15 cellular contexts compared by ENCODE assay signal in the genomic region with DNA sequence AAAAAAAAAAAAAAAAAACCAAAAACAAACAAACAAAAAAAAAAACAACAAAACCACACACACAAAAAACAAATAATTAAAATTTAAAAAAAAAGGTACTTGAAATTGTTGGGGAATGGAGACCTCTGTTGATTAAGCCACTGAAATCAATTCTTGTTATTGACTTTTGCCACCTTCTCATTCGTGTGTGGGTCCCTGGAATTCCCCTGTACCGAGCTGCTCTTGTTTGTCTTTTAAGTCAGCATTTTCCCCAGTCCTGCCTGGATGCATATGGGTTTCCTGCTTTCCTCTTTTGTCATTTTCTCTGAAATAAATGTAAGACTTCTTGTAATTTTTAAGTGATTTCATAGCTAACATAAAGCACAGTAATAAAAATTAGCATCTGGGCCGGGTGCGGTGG. TPM values are rescaled to one million over a fixed set of nuclear protein-coding genes. Genes with fewer than 3 reads are reported as not detected.
DNase-seq lines count a peak whose midpoint lies in the region; ATAC-seq, FAIRE-seq and TF ChIP-seq lines count a peak whose summit lies in the region.
"Had no signal": no experiment of that assay in that cellular context is flagged by ENCODE, and none has a peak within 500 bp of the region (broad histone marks: within the 10 kb centered on the region; RNA-seq: fewer than 3 reads in every experiment).

No MANE protein-coding gene starts in this region.

- H3K9me3 ChIP-seq in GM12878 (replicated peaks; ENCODE audit: control insufficient read depth, insufficient read depth, low read length) (no peaks in the 10 kb centered on the region), smooth muscle cell (replicated peaks; ENCODE audit: low read depth) (no peaks in the 10 kb centered on the region), trophoblast cell (ENCODE audit: insufficient read depth, low read depth, low read length) (no peaks in the 10 kb centered on the region), A673 (ENCODE audit: low read depth, low read length, poor library complexity, severe bottlenecking) (no peaks in the 10 kb centered on the region)
- H3K9me3 ChIP-seq: A549, thyroid gland had no signal

- H3K79me1 ChIP-seq in trophoblast cell (ENCODE audit: low read length): no peaks in the 10 kb centered on the region

- H3K4me2 ChIP-seq in KMS-11 (peak overlapping the region; percentile 65; the same call in 1 of the 2 replicates), GM12878 (ENCODE audit: control insufficient read depth, insufficient read depth) (no peak overlapping the region; the same call in 1 of the 2 replicates), smooth muscle cell (no peak overlapping the region), trophoblast cell (ENCODE audit: low read length) (no peak overlapping the region)
- H3K4me2 ChIP-seq: A549 had no signal

- H3K4ac ChIP-seq in trophoblast cell (ENCODE audit: low read depth, low read length): no peak overlapping the region

- no peak for TF ChIP-seq CTCF in KMS-11 (conservative IDR thresholded peaks at IDR 0.05; ENCODE audit: low read depth, low read length)
- TF ChIP-seq CTCF in GM12878 (IDR thresholded peaks at IDR 0.05 in 2 of 3, conservative IDR thresholded peaks at IDR 0.05 in 1 of 3; ENCODE audit: control insufficient read depth in 2 of 3, extremely low read depth in 1 of 3, insufficient read depth in 1 of 3, low read depth in 3 of 3, low read length in 3 of 3): no peak
- no peak for TF ChIP-seq CTCF in smooth muscle cell (IDR thresholded peaks at IDR 0.05; ENCODE audit: borderline replicate concordance, insufficient read depth, poor library complexity, severe bottlenecking)
- TF ChIP-seq CTCF in A673 (conservative IDR thresholded peaks at IDR 0.05; ENCODE audit: low read depth, low read length): no peak

- no peak overlapping the region for H4K91ac ChIP-seq in trophoblast cell (ENCODE audit: low read depth, low read length)

- H3K4me1 ChIP-seq in KMS-11 (ENCODE audit: low read depth, poor library complexity, severe bottlenecking): peaks cover 81% of the 10 kb centered on the region
- H3K4me1 ChIP-seq in GM12878 (ENCODE audit: control insufficient read depth, insufficient read depth, low read length): no peaks in the 10 kb centered on the region
- H3K4me1 ChIP-seq in smooth muscle cell (ENCODE audit: low read depth): no peaks in the 10 kb centered on the region
- no peaks in the 10 kb centered on the region for H3K4me1 ChIP-seq in trophoblast cell (ENCODE audit: control insufficient read depth in 1 of 2, insufficient read depth in 2 of 2, low read length in 2 of 2)
- peaks cover 3% of the 10 kb centered on the region for H3K4me1 ChIP-seq in A673 (ENCODE audit: insufficient read depth, low read length, poor library complexity, severe bottlenecking)

- H3K9ac ChIP-seq in KMS-11: no peak overlapping the region; the same call in 1 of the 2 replicates
- H3K9ac ChIP-seq in GM12878 (ENCODE audit: control insufficient read depth, insufficient read depth, low read length): no peak overlapping the region
- no peak overlapping the region for H3K9ac ChIP-seq in smooth muscle cell (ENCODE audit: low read depth)
- H3K9ac ChIP-seq in trophoblast cell (ENCODE audit: low read length): no peak overlapping the region

- CTCF ChIA-PET in activated CD8-positive, alpha-beta memory T cell treated with anti-CD3 and anti-CD28 coated beads, Interleukin-2, amount 10 ng/mL, durations not matched to agents 7 days and 5 days (lab: Charles Lee): interaction anchor here (0.7 to 1.8 kb wide), 10 partner anchors 9 to 321 kb away, joined by 3 to 16 read pairs (median 4); a partner anchor contains a TSS
- CTCF ChIA-PET in GM12878 (lab: Yijun Ruan, JAX) (interaction anchor here (0.6 to 2.5 kb wide), 26 partner anchors 10 to 949 kb away, joined by 3 to 31 read pairs (median 4); a partner anchor contains a TSS), A673 (lab: Charles Lee) (interaction anchor here (0.6 kb wide), 1 partner anchor 97 kb away, joined by 8 read pairs; no protein-coding TSS in a partner anchor)

- TF ChIP-seq RAD21 in GM12878 (IDR thresholded peaks at IDR 0.05; ENCODE audit: insufficient read depth, low read depth, low read length): no peak

- TF ChIP-seq POLR2A in GM12878 (IDR thresholded peaks at IDR 0.05; ENCODE audit: low read depth, low read length): no peak

- H3K79me2 ChIP-seq in KMS-11 (ENCODE audit: insufficient read depth, low read depth): peaks cover 97% of the 10 kb centered on the region
- peaks cover 59% of the 10 kb centered on the region for H3K79me2 ChIP-seq in GM12878 (ENCODE audit: control insufficient read depth, insufficient read depth, low read length)
- H3K79me2 ChIP-seq in smooth muscle cell (ENCODE audit: low read depth): peaks cover 96% of the 10 kb centered on the region
- H3K79me2 ChIP-seq in trophoblast cell (ENCODE audit: control insufficient read depth, insufficient read depth, low read length, poor library complexity): peaks cover 6% of the 10 kb centered on the region

- H2AFZ ChIP-seq in KMS-11 (ENCODE audit: low read depth) (no peak overlapping the region), GM12878 (ENCODE audit: control insufficient read depth, low read depth, low read length) (no peak overlapping the region), smooth muscle cell (ENCODE audit: low read depth) (no peak overlapping the region), trophoblast cell (ENCODE audit: insufficient read depth, low read length, poor library complexity) (no peak overlapping the region)

- H2BK120ac ChIP-seq in trophoblast cell (ENCODE audit: insufficient read depth, low read length, poor library complexity): no peak overlapping the region

- peak overlapping the region; percentile 61 for H3K27ac Mint-ChIP-seq in activated CD8-positive, alpha-beta memory T cell treated with anti-CD3 and anti-CD28 coated beads, Interleukin-2, amount 10 ng/mL, durations not matched to agents 7 days and 5 days

- BruUV-seq in GM12878 (replicated peaks; lab: Mats Ljungman, UMichigan): no TSS peak
- no TSS peak for BruUV-seq in A673 (replicated peaks; lab: Mats Ljungman, UMichigan)

- RAD21 ChIA-PET in GM12878 (lab: Charles Lee; ENCODE audit: unreplicated experiment): interaction anchor here (0.8 to 2.0 kb wide), 14 partner anchors 30 to 947 kb away, joined by 3 to 25 read pairs (median 6); a partner anchor contains a TSS

- peaks cover 4% of the 10 kb centered on the region for H3F3A ChIP-seq in smooth muscle cell (ENCODE audit: low read depth)

- H2BK12ac ChIP-seq in trophoblast cell (ENCODE audit: low read length): no peak overlapping the region

- no peaks in the 10 kb centered on the region for H3K27me3 Mint-ChIP-seq in activated CD8-positive, alpha-beta memory T cell treated with anti-CD3 and anti-CD28 coated beads, Interleukin-2, amount 10 ng/mL, durations not matched to agents 7 days and 5 days

- no peak for FAIRE-seq in GM12878 (lab: Jason Lieb, UNC)
- FAIRE-seq: A549 had no signal

- ATAC-seq in activated CD8-positive, alpha-beta memory T cell treated with anti-CD3 and anti-CD28 coated beads, Interleukin-2, amount 10 ng/mL, durations not matched to agents 7 days and 5 days: no peak
- ATAC-seq in GM12878: peak; percentile 57; the same call in 2 of the 3 replicates
- ATAC-seq in GM19324 (IDR thresholded peaks at IDR 0.05; ENCODE audit: low FRiP score, unreplicated experiment): no peak
- ATAC-seq: HCT116, SK-N-SH treated with all-trans-retinoic acid at 6 μM for 48 hours had no signal

- no peak for TF ChIP-seq EP300 in GM12878 (IDR thresholded peaks at IDR 0.05; ENCODE audit: borderline replicate concordance in 1 of 2, control insufficient read depth in 1 of 2, low read depth in 2 of 2, low read length in 2 of 2)

- no peak for DNase-seq in activated CD8-positive, alpha-beta memory T cell treated with anti-CD3 and anti-CD28 coated beads, Interleukin-2, amount 10 ng/mL, durations not matched to agents 7 days and 5 days
- no peak for DNase-seq in activated CD8-positive, alpha-beta memory T cell treated with anti-CD3 and anti-CD28 coated beads, Interleukin-2, amount 50 U/mL, for 4 hours
- peak; percentile 7 for DNase-seq in GM12878 (ENCODE audit: low read depth, low spot score)
- DNase-seq in smooth muscle cell (lab: John Stamatoyannopoulos, UW; ENCODE audit: unreplicated experiment): no peak
- no peak for DNase-seq in trophoblast cell
- no peak for DNase-seq in A673 (ENCODE audit: low spot score)
- DNase-seq: activated gamma-delta T cell, hippocampal formation, thyroid gland had no signal

- WGBS in GM12878 (ENCODE audit: insufficient coverage, insufficient replicate concordance, low lambda C conversion rate, missing lambda C conversion rate): 32% methylated on average over 4 of the region's 4 CpGs
- 95% methylated on average over 4 of the region's 4 CpGs for WGBS in smooth muscle cell (ENCODE audit: low lambda C conversion rate)
- no CpG with 5 or more reads among the region's 4 CpGs for WGBS in trophoblast cell (ENCODE audit: extremely low coverage, insufficient coverage, insufficient read length)

- H4K12ac ChIP-seq in trophoblast cell (ENCODE audit: low read depth, low read length): no peak overlapping the region

- H4K20me1 ChIP-seq in KMS-11 (ENCODE audit: insufficient read depth) (peaks cover 18% of the 10 kb centered on the region), GM12878 (ENCODE audit: control insufficient read depth, insufficient read depth) (peaks cover 5% of the 10 kb centered on the region; the same call in 1 of the 2 replicates), smooth muscle cell (ENCODE audit: low read depth) (peaks cover 96% of the 10 kb centered on the region)

- no peak overlapping the region for H3K4me3 ChIP-seq in KMS-11 (IDR thresholded peaks at IDR 0.05; ENCODE audit: insufficient read depth, low read depth, low read length)
- no peak overlapping the region for H3K4me3 ChIP-seq in GM12878
- no peak overlapping the region for H3K4me3 ChIP-seq in smooth muscle cell
- H3K4me3 ChIP-seq in trophoblast cell (ENCODE audit: low read depth, low read length): no peak overlapping the region
- no peak overlapping the region for H3K4me3 ChIP-seq in A673 (ENCODE audit: low read depth, low read length, poor library complexity, severe bottlenecking)
- H3K4me3 ChIP-seq: A549, skin epidermis, thyroid gland had no signal

- no peaks in the 10 kb centered on the region for H3K27me3 ChIP-seq in KMS-11 (ENCODE audit: insufficient read depth, low read depth)
- no peaks in the 10 kb centered on the region for H3K27me3 ChIP-seq in GM12878 (replicated peaks in 1 of 2; ENCODE audit: control insufficient read depth in 2 of 2, insufficient read depth in 2 of 2, low read length in 1 of 2)
- H3K27me3 ChIP-seq in smooth muscle cell (ENCODE audit: low read depth): no peaks in the 10 kb centered on the region
- H3K27me3 ChIP-seq in trophoblast cell (ENCODE audit: insufficient read depth, low read length): no peaks in the 10 kb centered on the region
- H3K27me3 ChIP-seq in A673 (replicated peaks; ENCODE audit: insufficient read depth, low read depth, low read length, poor library complexity): no peaks in the 10 kb centered on the region
- H3K27me3 ChIP-seq: thyroid gland had no signal

- SMC1A ChIA-PET in GM12878 (lab: Charles Lee; ENCODE audit: uncharacterized antibody, unreplicated experiment): interaction anchor here (0.8 to 2.8 kb wide), 27 partner anchors 8 to 1242 kb away, joined by 3 to 33 read pairs (median 4); a partner anchor contains a TSS

- no peak overlapping the region for H3K4me3 Mint-ChIP-seq in activated CD8-positive, alpha-beta memory T cell treated with anti-CD3 and anti-CD28 coated beads, Interleukin-2, amount 10 ng/mL, durations not matched to agents 7 days and 5 days

- H3K36me3 Mint-ChIP-seq in activated CD8-positive, alpha-beta memory T cell treated with anti-CD3 and anti-CD28 coated beads, Interleukin-2, amount 10 ng/mL, durations not matched to agents 7 days and 5 days: peaks cover 30% of the 10 kb centered on the region

- in situ Hi-C loops in GM12878 (cut with MboI): no loop called here

- no peak overlapping the region for H3K18ac ChIP-seq in trophoblast cell (ENCODE audit: low read length)

- POLR2A ChIA-PET in GM12878 (lab: Charles Lee): interaction anchor here (0.6 to 1.1 kb wide), 6 partner anchors 10 to 960 kb away, joined by 3 to 6 read pairs (median 4); no protein-coding TSS in a partner anchor
- POLR2A ChIA-PET in A673 (lab: Charles Lee; ENCODE audit: low non-redundant PET): no interaction called here

- intact Hi-C loops in GM12878 (cut with micrococcal nuclease; ENCODE audit: unreplicated experiment): loop anchor here (5.0 kb wide), 1 partner anchor 267 kb away; a partner anchor contains a TSS
- intact Hi-C loops in A673 (cut with micrococcal nuclease; ENCODE audit: unreplicated experiment): loop anchor here (2.0 kb wide), 1 partner anchor 81 kb away; no protein-coding TSS in a partner anchor

- no peaks in the 10 kb centered on the region for H3K9me3 Mint-ChIP-seq in activated CD8-positive, alpha-beta memory T cell treated with anti-CD3 and anti-CD28 coated beads, Interleukin-2, amount 10 ng/mL, durations not matched to agents 7 days and 5 days (ENCODE audit: low read depth)

- H3K4me1 Mint-ChIP-seq in activated CD8-positive, alpha-beta memory T cell treated with anti-CD3 and anti-CD28 coated beads, Interleukin-2, amount 10 ng/mL, durations not matched to agents 7 days and 5 days: peaks cover 33% of the 10 kb centered on the region

- H3K27ac ChIP-seq in KMS-11: peak overlapping the region; percentile 66
- no peak overlapping the region; the same call in 1 of the 2 replicates for H3K27ac ChIP-seq in GM12878 (ENCODE audit: control insufficient read depth, insufficient read depth)
- H3K27ac ChIP-seq in smooth muscle cell (ENCODE audit: low read depth): peak overlapping the region; percentile 42
- no peak overlapping the region for H3K27ac ChIP-seq in trophoblast cell (ENCODE audit: low read depth, low read length)
- no peak overlapping the region for H3K27ac ChIP-seq in A673 (ENCODE audit: low read depth, low read length, poor library complexity, severe bottlenecking)
- H3K27ac ChIP-seq: A549, skin epidermis, thyroid gland had no signal

- H2AK5ac ChIP-seq in trophoblast cell (ENCODE audit: low read length): no peak overlapping the region

- H4K8ac ChIP-seq in trophoblast cell (ENCODE audit: low read depth, low read length): no peak overlapping the region

- H3K36me3 ChIP-seq in KMS-11 (ENCODE audit: insufficient read depth) (peaks cover 10% of the 10 kb centered on the region; the same call in 1 of the 2 replicates), GM12878 (ENCODE audit: control insufficient read depth in 2 of 2, insufficient read depth in 2 of 2, low read length in 1 of 2) (peaks cover 6 to 20% of the 10 kb centered on the region in 2 experiments), smooth muscle cell (ENCODE audit: low read depth) (peaks cover 6% of the 10 kb centered on the region), trophoblast cell (ENCODE audit: control insufficient read depth in 1 of 2, insufficient read depth in 2 of 2, low read length in 2 of 2) (peaks cover 16% of the 10 kb centered on the region in 2 experiments), A673 (ENCODE audit: insufficient read depth, low read length, poor library complexity, severe bottlenecking) (peaks cover 10% of the 10 kb centered on the region)

- no peak overlapping the region for H2BK5ac ChIP-seq in trophoblast cell (ENCODE audit: low read depth, low read length, poor library complexity)

- no peak overlapping the region for H3K23ac ChIP-seq in trophoblast cell (ENCODE audit: low read length)

- H3K14ac ChIP-seq in trophoblast cell (ENCODE audit: low read length): no peak overlapping the region

RNA-seq across cellular contexts. Expression of a gene that starts 45.5 kb away (rescaled TPM):
- 100 to 1,000 TPM in 1 of 2 experiments, 10 to 100 TPM in 1; 95.0 to 101 TPM for total RNA-seq in activated CD8-positive, alpha-beta memory T cell treated with anti-CD3 and anti-CD28 coated beads, Interleukin-2, amount 10 ng/mL, durations not matched to agents 7 days and 5 days
- total RNA-seq in GM12878 (2013; cell fraction: nucleolus; rRNA removed): 245 and 259 TPM in 2 replicates
- total RNA-seq in GM12878 (2014; rRNA removed) (47.0 and 61.9 TPM in 2 replicates), GM12878 (2014; rRNA removed; fragmentation: Illumina TruSeq; extraction: Trizol) (79.3 and 80.8 TPM in 2 replicates), GM12878 (2021) (52.3 and 52.7 TPM in 2 replicates), smooth muscle cell (78.8 and 87.4 TPM in 2 replicates), A673 (2021) (85.5 and 86.4 TPM in 2 replicates)
- 26.9 TPM for polyA plus RNA-seq in GM12878 (2011; ENCODE audit: low read depth)
- polyA plus RNA-seq in GM12878 (2011; rRNA removed) (96.2 and 163 TPM in 2 replicates), GM12878 (2014; fragmentation: Illumina TruSeq; extraction: Trizol) (64.6 and 82.2 TPM in 2 replicates), GM12878 (2014; fragmentation: Nextera tagmentation; extraction: Ambion mirVana) (10 to 100 TPM; 27.0 to 32.5 TPM), GM12878 (2014; rRNA removed) (35.2 and 41.9 TPM in 2 replicates), GM12878 (2016; fragmentation: Nextera tagmentation; extraction: Ambion mirVana) (10 to 100 TPM; 58.4 to 65.8 TPM), smooth muscle cell (43.2 and 45.4 TPM in 2 replicates)
- 21.1 and 24.1 TPM in 2 replicates for polyA plus RNA-seq in GM12878 (2011; cell fraction: cytosol; rRNA removed)
- polyA plus RNA-seq in GM12878 (2011; cell fraction: nucleus; rRNA removed): 47.4 and 47.9 TPM in 2 replicates
- polyA plus RNA-seq in GM12878 (2012): 44.8 and 50.5 TPM in 2 replicates
- 36.5 and 47.3 TPM in 2 replicates for polyA minus RNA-seq in GM12878 (2011; rRNA and poly(A)+ RNA removed)
- 23.4 and 33.1 TPM in 2 replicates for polyA minus RNA-seq in GM12878 (2011; cell fraction: cytosol; rRNA and poly(A)+ RNA removed)
- polyA minus RNA-seq in GM12878 (2011; cell fraction: nucleus; rRNA and poly(A)+ RNA removed): 27.8 and 40.3 TPM in 2 replicates
- polyA plus RNA-seq in trophoblast cell (2013): 92.5 and 97.5 TPM in 2 replicates

Comparison
In these comparisons a context has a peak if more than half of its experiments do, and no peak if none do; other contexts are left out.
1. H3K27ac ChIP-seq: peak in KMS-11 (single experiment) and smooth muscle cell (single experiment); none in GM12878 (single experiment), trophoblast cell (single experiment) and A673 (single experiment).